In genomic region chr17:57849874-57850754, GRCh38 we compare ENCODE assay signal across 8 cellular contexts. TPM values are rescaled to one million over a fixed set of nuclear protein-coding genes. Genes with fewer than 3 reads are reported as not detected.
DNase-seq lines count a peak whose midpoint lies in the region; ATAC-seq, FAIRE-seq and TF ChIP-seq lines count a peak whose summit lies in the region.

Gene MRPS23 (minus strand): TSS chr17:57850044. CDS start chr17:57850010, 34 bp downstream.

- BruUV-seq in endothelial cell of umbilical vein (replicated peaks; lab: Mats Ljungman, UMichigan) = TSS peak; percentile 93

- H3K4me3 ChIP-seq in OCI-LY3 (ENCODE audit: low read length) (peak within 1 kb of the TSS; percentile 77), endothelial cell of umbilical vein (replicated peaks in 1 of 3; ENCODE audit: insufficient read depth in 1 of 3, low read depth in 1 of 3, low read length in 3 of 3) (peak within 1 kb of the TSS; percentile 50 to 81 (median 52))

- TF ChIP-seq POLR2A in endothelial cell of umbilical vein (IDR thresholded peaks at IDR 0.05; ENCODE audit: low read depth, low read length) = peak; percentile 80

- CTCF ChIA-PET in endothelial cell of umbilical vein (lab: Charles Lee) = interaction anchor here (1.2 to 18.8 kb wide), 6 partner anchors 8 to 145 kb away, joined by 3 to 584 read pairs (median 6); partner anchors contain the start of gene VEZF1

- intact Hi-C loops in endothelial cell of umbilical vein (cut with micrococcal nuclease) = loop anchor here (1.0 to 2.0 kb wide), 4 partner anchors 139 to 263 kb away; partner anchors contain the start of gene DYNLL2

- H3K9me3 ChIP-seq in OCI-LY3 (ENCODE audit: insufficient read depth, low read length) = no peaks in the 10 kb centered on the region
- H3K9me3 ChIP-seq in endothelial cell of umbilical vein (replicated peaks; ENCODE audit: control insufficient read depth, insufficient read depth, low read length) = no peaks in the 10 kb centered on the region

- H3K9ac ChIP-seq in OCI-LY3 (ENCODE audit: low read length) (peak within 1 kb of the TSS; percentile 73), endothelial cell of umbilical vein (replicated peaks; ENCODE audit: extremely low read depth, insufficient read depth, low read length) (peak within 1 kb of the TSS; percentile 84)

- H3K27me3 ChIP-seq in OCI-LY3 (ENCODE audit: low read depth, low read length) = no peaks in the 10 kb centered on the region
- H3K27me3 ChIP-seq in endothelial cell of umbilical vein (ENCODE audit: control insufficient read depth in 2 of 2, insufficient read depth in 2 of 2, low read length in 2 of 2) = no peaks in the 10 kb centered on the region

- peak within 1 kb of the TSS; percentile 68 for H3K27ac ChIP-seq in OCI-LY3 (ENCODE audit: low read length)
- H3K27ac ChIP-seq in endothelial cell of umbilical vein (ENCODE audit: insufficient read depth, low read depth, low read length) = peak within 1 kb of the TSS; percentile 66

- POLR2A ChIA-PET in endothelial cell of umbilical vein (lab: Charles Lee) = interaction anchor here (0.8 to 1.2 kb wide), 3 partner anchors 29 to 233 kb away, joined by 3 read pairs; partner anchors contain the start of genes DYNLL2 and SRSF1

- peaks cover 41% of the 10 kb centered on the region for H3K79me2 ChIP-seq in OCI-LY3 (ENCODE audit: low read length)
- H3K79me2 ChIP-seq in endothelial cell of umbilical vein (ENCODE audit: control insufficient read depth, insufficient read depth, low read length) = peaks cover 15% of the 10 kb centered on the region

- H2AFZ ChIP-seq in OCI-LY3 (ENCODE audit: low read depth, low read length) = peak within 1 kb of the TSS; percentile 73
- H2AFZ ChIP-seq in endothelial cell of umbilical vein (ENCODE audit: low read depth, low read length) = peak within 1 kb of the TSS; percentile 93

- peak; percentile 92 for ATAC-seq in GM21515 (IDR thresholded peaks at IDR 0.05; ENCODE audit: unreplicated experiment)

- DNase-seq in D341Med (ENCODE audit: low spot score) (peak; percentile 98), HuH-7 (ENCODE audit: low spot score) (peak; percentile 89), endothelial cell of umbilical vein (ENCODE audit: low read depth, low spot score) (peak; percentile 99), middle frontal gyrus (ENCODE audit: extremely low spot score, low spot score) (peak; percentile 97)
- DNase-seq in activated CD8-positive, alpha-beta memory T cell treated with anti-CD3 and anti-CD28 coated beads, Interleukin-2, amount 50 U/mL, for 48 hours = peak; percentile 95
- DNase-seq in stimulated activated CD8-positive, alpha-beta memory T cell treated with anti-CD3 and anti-CD28 coated beads, Interleukin-2, amount 100 ng/mL, for 48 hours (ENCODE audit: low read depth in 2 of 2) = peak; percentile 93 to 94

- H3K36me3 ChIP-seq in OCI-LY3 (replicated peaks; ENCODE audit: low read depth, low read length) = peaks cover 11% of the 10 kb centered on the region
- H3K36me3 ChIP-seq in endothelial cell of umbilical vein (ENCODE audit: control insufficient read depth in 2 of 2, extremely low read depth in 1 of 2, insufficient read depth in 2 of 2, low read length in 2 of 2) = no peaks in the 10 kb centered on the region

- dilution Hi-C loops in endothelial cell of umbilical vein (cut with MboI; ENCODE audit: extremely low pct_ligation_motif_present, low sequenced_read_pairs) = loop anchor here (25.0 kb wide), 1 partner anchor 137 kb away; the partner anchor contains the start of gene VEZF1

- TF ChIP-seq CTCF in OCI-LY3 (IDR thresholded peaks at IDR 0.05; ENCODE audit: low read depth, low read length) (no peak), endothelial cell of umbilical vein (IDR thresholded peaks at IDR 0.05; ENCODE audit: extremely low read depth in 1 of 2, insufficient read depth in 1 of 2, low read depth in 1 of 2, low read length in 2 of 2) (no peak)

- peak within 1 kb of the TSS; percentile 98 for H3K4me2 ChIP-seq in OCI-LY3 (ENCODE audit: low read length)
- H3K4me2 ChIP-seq in endothelial cell of umbilical vein (ENCODE audit: insufficient read depth, low read length) = peak within 1 kb of the TSS; percentile 98

- H4K20me1 ChIP-seq in OCI-LY3 (ENCODE audit: insufficient read depth, low read length) (no peaks in the 10 kb centered on the region), endothelial cell of umbilical vein (replicated peaks; ENCODE audit: control insufficient read depth, extremely low read depth, insufficient read depth, low read length) (no peaks in the 10 kb centered on the region)

- H3K9me1 ChIP-seq in endothelial cell of umbilical vein (replicated peaks; ENCODE audit: control insufficient read depth, extremely low read depth, insufficient read depth, low read length) = no peaks in the 10 kb centered on the region

- H3K4me1 ChIP-seq in OCI-LY3 (ENCODE audit: low read length) (peaks cover 14% of the 10 kb centered on the region), endothelial cell of umbilical vein (ENCODE audit: control insufficient read depth, extremely low read depth, insufficient read depth, low read length) (peaks cover 14% of the 10 kb centered on the region)

- peak; percentile 96 for FAIRE-seq in endothelial cell of umbilical vein (lab: Jason Lieb, UNC)

TF ChIP-seq in endothelial cell of umbilical vein, 7 proteins besides CTCF, POLR2A, EP300 and RAD21:
- peak; percentile 97 for TF ChIP-seq POLR2AphosphoS5 (IDR thresholded peaks at IDR 0.05; ENCODE audit: insufficient read depth, low read depth, low read length)
- TF ChIP-seq MAX (IDR thresholded peaks at IDR 0.05; ENCODE audit: insufficient read depth, insufficient read length) = peak; percentile 60
- no peak for TF ChIP-seq EZH2 (IDR thresholded peaks at IDR 0.05; ENCODE audit: borderline replicate concordance, low read depth, low read length, severe bottlenecking)
- TF ChIP-seq MYC (IDR thresholded peaks at IDR 0.05; ENCODE audit: low read depth, low read length) = peak; percentile 40

RNA-seq across cellular contexts. Expression of gene MRPS23, which starts in this region (rescaled TPM):
- total RNA-seq in endothelial cell of umbilical vein = 40.7 and 46.2 TPM in 2 replicates
- polyA plus RNA-seq in endothelial cell of umbilical vein = 27.6 and 39.9 TPM in 2 replicates
- 38.9 and 43.4 TPM in 2 replicates for polyA plus RNA-seq in endothelial cell of umbilical vein (2011; cell fraction: cytosol; rRNA removed)
- 15.4 and 19.7 TPM in 2 replicates for polyA plus RNA-seq in endothelial cell of umbilical vein (2011; cell fraction: nucleus; rRNA removed)
- 66.8 and 74.8 TPM in 2 replicates for polyA plus RNA-seq in endothelial cell of umbilical vein (2012)
- 20.5 and 26.0 TPM in 2 replicates for polyA minus RNA-seq in endothelial cell of umbilical vein
- 16.5 TPM for polyA minus RNA-seq in endothelial cell of umbilical vein (2011; cell fraction: cytosol; rRNA and poly(A)+ RNA removed)
- 3.9 and 4.2 TPM in 2 replicates for polyA minus RNA-seq in endothelial cell of umbilical vein (2011; cell fraction: nucleus; rRNA and poly(A)+ RNA removed)

Comparison
In these comparisons a context has a peak if more than half of its experiments do, and no peak if none do; other contexts are left out.
1. Peak in every context shown above with its lines: DNase-seq, ATAC-seq, H3K4me3 ChIP-seq and H3K27ac ChIP-seq.